ENCODE assay signal across 1 cellular context in the genomic region with DNA sequence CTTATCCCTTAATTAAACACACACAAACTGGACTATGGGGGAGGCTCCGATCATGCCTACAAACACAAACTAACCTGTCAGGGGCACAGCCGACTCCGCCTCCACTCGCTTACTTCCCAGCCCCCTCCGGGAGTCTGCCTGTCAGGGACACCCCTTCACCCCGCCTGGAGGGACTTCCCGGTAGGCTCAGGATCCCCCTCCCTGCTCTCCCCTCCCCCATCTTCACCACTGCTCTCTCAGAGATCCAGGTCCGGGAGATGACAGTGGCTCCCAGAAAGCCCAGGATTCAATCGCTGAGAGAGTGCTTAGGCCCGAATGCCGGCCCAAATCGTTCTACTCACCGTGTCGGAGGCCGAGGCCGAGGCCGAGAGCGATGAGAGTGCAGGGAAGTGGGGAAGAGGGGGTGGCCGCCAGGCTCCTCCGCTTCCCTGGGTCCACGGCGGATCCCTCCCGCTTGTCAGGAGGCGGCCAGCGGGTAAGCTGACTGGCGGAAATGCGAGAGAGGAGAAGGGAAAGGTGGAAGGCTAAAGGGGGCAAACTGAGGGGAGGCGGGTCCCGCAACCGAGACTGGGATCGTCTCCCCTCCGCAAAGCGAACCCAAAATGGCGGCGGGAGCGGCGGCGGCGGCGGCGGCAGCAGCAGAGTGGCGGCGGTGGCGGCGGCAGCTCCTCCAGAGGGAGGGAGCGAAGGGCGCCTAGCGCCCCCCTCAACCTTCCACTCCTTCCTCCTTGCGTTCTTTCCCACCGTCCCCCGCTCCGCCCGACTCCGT.
A peak's percentile ranks its signal among the peaks of the same experiment; 100 is the strongest.
TF ChIP-seq lines count a peak whose summit lies in the region.

No MANE protein-coding gene starts in this region.

TF ChIP-seq in HepG2, 621 proteins besides CTCF, POLR2A, EP300 and RAD21 (continued from another document):
- TF ChIP-seq RARA (CRISPR knock-in tag; IDR thresholded peaks at IDR 0.05) (0 out of 2 replicates have a peak, but pooled peaks have one; percentile 4), YY1 (IDR thresholded peaks at IDR 0.05; ENCODE audit: insufficient read depth, insufficient replicate concordance, low read depth, low read length) (peak; percentile 92), SALL1 (CRISPR knock-in tag; IDR thresholded peaks at IDR 0.05) (peak; percentile 55), ZNF451 (CRISPR knock-in tag; IDR thresholded peaks at IDR 0.05) (peak; percentile 23), NFKB2 (CRISPR knock-in tag; IDR thresholded peaks at IDR 0.05; ENCODE audit: borderline replicate concordance) (peak; percentile 20; the same call in 1 of the 2 replicates), ZNF20 (CRISPR knock-in tag; IDR thresholded peaks at IDR 0.05) (0 out of 2 replicates have a peak, but pooled peaks have one; percentile 84), PHF8 (CRISPR knock-in tag; IDR thresholded peaks at IDR 0.05) (0 out of 2 replicates have a peak, but pooled peaks have one; percentile 3), BRD4 (CRISPR knock-in tag; IDR thresholded peaks at IDR 0.05) (peak; percentile 68), KMT2A (CRISPR knock-in tag; IDR thresholded peaks at IDR 0.05) (peak; percentile 55; the same call in 1 of the 2 replicates), POGZ (CRISPR knock-in tag; IDR thresholded peaks at IDR 0.05) (0 out of 2 replicates have a peak, but pooled peaks have one; percentile 19), PHF20 (CRISPR knock-in tag; IDR thresholded peaks at IDR 0.05) (0 out of 2 replicates have a peak, but pooled peaks have one; percentile 2), ZNF776 (CRISPR knock-in tag; IDR thresholded peaks at IDR 0.05) (peak; percentile 57), KDM5B (CRISPR knock-in tag; IDR thresholded peaks at IDR 0.05; ENCODE audit: borderline replicate concordance) (peak; percentile 66), CENPT (CRISPR knock-in tag; IDR thresholded peaks at IDR 0.05; ENCODE audit: low read depth) (0 out of 2 replicates have a peak, but pooled peaks have one; percentile 31), ZNF468 (CRISPR knock-in tag; IDR thresholded peaks at IDR 0.05) (0 out of 2 replicates have a peak, but pooled peaks have one; percentile 50), MED13 (CRISPR knock-in tag; IDR thresholded peaks at IDR 0.05) (0 out of 2 replicates have a peak, but pooled peaks have one; percentile 1), ZSCAN25 (CRISPR knock-in tag; IDR thresholded peaks at IDR 0.05) (peak; percentile 87), HDAC2 (CRISPR knock-in tag; IDR thresholded peaks at IDR 0.05) (peak; percentile 18; the same call in 1 of the 2 replicates), ZNF780A (CRISPR knock-in tag; IDR thresholded peaks at IDR 0.05) (peak; percentile 57; the same call in 1 of the 2 replicates)
- TF ChIP-seq, protein P1, sequence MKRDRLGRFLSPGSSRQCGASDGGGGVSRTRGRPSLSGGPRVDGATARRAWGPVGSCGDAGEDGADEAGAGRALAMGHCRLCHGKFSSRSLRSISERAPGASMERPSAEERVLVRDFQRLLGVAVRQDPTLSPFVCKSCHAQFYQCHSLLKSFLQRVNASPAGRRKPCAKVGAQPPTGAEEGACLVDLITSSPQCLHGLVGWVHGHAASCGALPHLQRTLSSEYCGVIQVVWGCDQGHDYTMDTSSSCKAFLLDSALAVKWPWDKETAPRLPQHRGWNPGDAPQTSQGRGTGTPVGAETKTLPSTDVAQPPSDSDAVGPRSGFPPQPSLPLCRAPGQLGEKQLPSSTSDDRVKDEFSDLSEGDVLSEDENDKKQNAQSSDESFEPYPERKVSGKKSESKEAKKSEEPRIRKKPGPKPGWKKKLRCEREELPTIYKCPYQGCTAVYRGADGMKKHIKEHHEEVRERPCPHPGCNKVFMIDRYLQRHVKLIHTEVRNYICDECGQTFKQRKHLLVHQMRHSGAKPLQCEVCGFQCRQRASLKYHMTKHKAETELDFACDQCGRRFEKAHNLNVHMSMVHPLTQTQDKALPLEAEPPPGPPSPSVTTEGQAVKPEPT (CRISPR knock-in tag; IDR thresholded peaks at IDR 0.05; ENCODE audit: low read depth) = 0 out of 2 replicates have a peak, but pooled peaks have one; percentile 27
- TF ChIP-seq, protein P2, sequence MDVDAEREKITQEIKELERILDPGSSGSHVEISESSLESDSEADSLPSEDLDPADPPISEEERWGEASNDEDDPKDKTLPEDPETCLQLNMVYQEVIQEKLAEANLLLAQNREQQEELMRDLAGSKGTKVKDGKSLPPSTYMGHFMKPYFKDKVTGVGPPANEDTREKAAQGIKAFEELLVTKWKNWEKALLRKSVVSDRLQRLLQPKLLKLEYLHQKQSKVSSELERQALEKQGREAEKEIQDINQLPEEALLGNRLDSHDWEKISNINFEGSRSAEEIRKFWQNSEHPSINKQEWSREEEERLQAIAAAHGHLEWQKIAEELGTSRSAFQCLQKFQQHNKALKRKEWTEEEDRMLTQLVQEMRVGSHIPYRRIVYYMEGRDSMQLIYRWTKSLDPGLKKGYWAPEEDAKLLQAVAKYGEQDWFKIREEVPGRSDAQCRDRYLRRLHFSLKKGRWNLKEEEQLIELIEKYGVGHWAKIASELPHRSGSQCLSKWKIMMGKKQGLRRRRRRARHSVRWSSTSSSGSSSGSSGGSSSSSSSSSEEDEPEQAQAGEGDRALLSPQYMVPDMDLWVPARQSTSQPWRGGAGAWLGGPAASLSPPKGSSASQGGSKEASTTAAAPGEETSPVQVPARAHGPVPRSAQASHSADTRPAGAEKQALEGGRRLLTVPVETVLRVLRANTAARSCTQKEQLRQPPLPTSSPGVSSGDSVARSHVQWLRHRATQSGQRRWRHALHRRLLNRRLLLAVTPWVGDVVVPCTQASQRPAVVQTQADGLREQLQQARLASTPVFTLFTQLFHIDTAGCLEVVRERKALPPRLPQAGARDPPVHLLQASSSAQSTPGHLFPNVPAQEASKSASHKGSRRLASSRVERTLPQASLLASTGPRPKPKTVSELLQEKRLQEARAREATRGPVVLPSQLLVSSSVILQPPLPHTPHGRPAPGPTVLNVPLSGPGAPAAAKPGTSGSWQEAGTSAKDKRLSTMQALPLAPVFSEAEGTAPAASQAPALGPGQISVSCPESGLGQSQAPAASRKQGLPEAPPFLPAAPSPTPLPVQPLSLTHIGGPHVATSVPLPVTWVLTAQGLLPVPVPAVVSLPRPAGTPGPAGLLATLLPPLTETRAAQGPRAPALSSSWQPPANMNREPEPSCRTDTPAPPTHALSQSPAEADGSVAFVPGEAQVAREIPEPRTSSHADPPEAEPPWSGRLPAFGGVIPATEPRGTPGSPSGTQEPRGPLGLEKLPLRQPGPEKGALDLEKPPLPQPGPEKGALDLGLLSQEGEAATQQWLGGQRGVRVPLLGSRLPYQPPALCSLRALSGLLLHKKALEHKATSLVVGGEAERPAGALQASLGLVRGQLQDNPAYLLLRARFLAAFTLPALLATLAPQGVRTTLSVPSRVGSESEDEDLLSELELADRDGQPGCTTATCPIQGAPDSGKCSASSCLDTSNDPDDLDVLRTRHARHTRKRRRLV (CRISPR knock-in tag; IDR thresholded peaks at IDR 0.05) = 0 out of 2 replicates have a peak, but pooled peaks have one; percentile 39
- TF ChIP-seq, protein P3, sequence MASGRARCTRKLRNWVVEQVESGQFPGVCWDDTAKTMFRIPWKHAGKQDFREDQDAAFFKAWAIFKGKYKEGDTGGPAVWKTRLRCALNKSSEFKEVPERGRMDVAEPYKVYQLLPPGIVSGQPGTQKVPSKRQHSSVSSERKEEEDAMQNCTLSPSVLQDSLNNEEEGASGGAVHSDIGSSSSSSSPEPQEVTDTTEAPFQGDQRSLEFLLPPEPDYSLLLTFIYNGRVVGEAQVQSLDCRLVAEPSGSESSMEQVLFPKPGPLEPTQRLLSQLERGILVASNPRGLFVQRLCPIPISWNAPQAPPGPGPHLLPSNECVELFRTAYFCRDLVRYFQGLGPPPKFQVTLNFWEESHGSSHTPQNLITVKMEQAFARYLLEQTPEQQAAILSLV (CRISPR knock-in tag; IDR thresholded peaks at IDR 0.05; ENCODE audit: borderline replicate concordance) = 0 out of 2 replicates have a peak, but pooled peaks have one; percentile 29
- TF ChIP-seq, protein P4, sequence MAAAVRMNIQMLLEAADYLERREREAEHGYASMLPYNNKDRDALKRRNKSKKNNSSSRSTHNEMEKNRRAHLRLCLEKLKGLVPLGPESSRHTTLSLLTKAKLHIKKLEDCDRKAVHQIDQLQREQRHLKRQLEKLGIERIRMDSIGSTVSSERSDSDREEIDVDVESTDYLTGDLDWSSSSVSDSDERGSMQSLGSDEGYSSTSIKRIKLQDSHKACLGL (CRISPR knock-in tag; IDR thresholded peaks at IDR 0.05) = peak; percentile 50; the same call in 1 of the 2 replicates
